8 cellular contexts compared by ENCODE assay signal in genomic region chr5:151202381-151203139, GRCh38. TPM values are rescaled to one million over a fixed set of nuclear protein-coding genes. Genes with fewer than 3 reads are reported as not detected.
DNase-seq lines count a peak whose midpoint lies in the region; ATAC-seq, FAIRE-seq and TF ChIP-seq lines count a peak whose summit lies in the region.

No MANE protein-coding gene starts in this region.

- CTCF ChIA-PET in endothelial cell of umbilical vein (lab: Charles Lee), result interaction anchor here (0.6 to 2.8 kb wide), 8 partner anchors 11 to 201 kb away, joined by 3 to 9 read pairs (median 3); partner anchors contain the start of gene CCDC69

- peaks cover 20% of the 10 kb centered on the region for H3K4me1 Mint-ChIP-seq in T-helper 2 cell treated with Interferon-gamma antibody and Interleukin-4, amounts not matched to agents 5 μg/mL and 100 μg/mL, for 36 hours (ENCODE audit: low read depth)

- dilution Hi-C loops in endothelial cell of umbilical vein (cut with MboI; ENCODE audit: extremely low pct_ligation_motif_present, low sequenced_read_pairs), result no loop called here

- peaks cover 8% of the 10 kb centered on the region for H3K4me1 ChIP-seq in endothelial cell of umbilical vein (ENCODE audit: control insufficient read depth, extremely low read depth, insufficient read depth, low read length)
- peaks cover 10 to 86% (median 31%) of the 10 kb centered on the region in 6 donors for H3K4me1 ChIP-seq in spleen

- no peaks in the 10 kb centered on the region for H3K9me3 Mint-ChIP-seq in T-helper 2 cell treated with Interferon-gamma antibody and Interleukin-4, amounts not matched to agents 5 μg/mL and 100 μg/mL, for 36 hours

- H3K27me3 ChIP-seq in endothelial cell of umbilical vein (ENCODE audit: control insufficient read depth in 2 of 2, insufficient read depth in 2 of 2, low read length in 2 of 2), result no peaks in the 10 kb centered on the region
- no peaks in the 10 kb centered on the region for H3K27me3 ChIP-seq in spleen (replicated peaks in 1 of 7)

- H3K9me3 ChIP-seq in endothelial cell of umbilical vein (replicated peaks; ENCODE audit: control insufficient read depth, insufficient read depth, low read length) (no peaks in the 10 kb centered on the region), spleen (no peaks in the 10 kb centered on the region)

- 33 to 44% (median 40%) methylated on average over 5 of the region's 5 CpGs for WGBS in spleen, 5 donors

- TF ChIP-seq POLR2A in endothelial cell of umbilical vein (IDR thresholded peaks at IDR 0.05; ENCODE audit: low read depth, low read length) (no peak), spleen (IDR thresholded peaks at IDR 0.05) (no peak)

- H3K4me3 ChIP-seq in endothelial cell of umbilical vein (replicated peaks in 1 of 3; ENCODE audit: insufficient read depth in 1 of 3, low read depth in 1 of 3, low read length in 3 of 3) (no peak overlapping the region), spleen (peak overlapping the region in 1 of 8 donors; percentile 16)

- peak overlapping the region; percentile 25 for H3K4me2 ChIP-seq in endothelial cell of umbilical vein (ENCODE audit: insufficient read depth, low read length)

- H3K9ac ChIP-seq in endothelial cell of umbilical vein (replicated peaks; ENCODE audit: extremely low read depth, insufficient read depth, low read length), result no peak overlapping the region

- no TSS peak for BruUV-seq in endothelial cell of umbilical vein (replicated peaks; lab: Mats Ljungman, UMichigan)

- H3K27ac Mint-ChIP-seq in T-helper 2 cell treated with Interferon-gamma antibody and Interleukin-4, amounts not matched to agents 5 μg/mL and 100 μg/mL, for 36 hours, result peak overlapping the region; percentile 58

- POLR2A ChIA-PET in endothelial cell of umbilical vein (lab: Charles Lee), result no interaction called here

- H3K27ac ChIP-seq in endothelial cell of umbilical vein (ENCODE audit: insufficient read depth, low read depth, low read length) (no peak overlapping the region), spleen (peak overlapping the region in 7 of 8 donors; percentile 10 to 74 (median 51))

- no peaks in the 10 kb centered on the region for H4K20me1 ChIP-seq in endothelial cell of umbilical vein (replicated peaks; ENCODE audit: control insufficient read depth, extremely low read depth, insufficient read depth, low read length)

- peak overlapping the region; percentile 88 for H2AFZ ChIP-seq in endothelial cell of umbilical vein (ENCODE audit: low read depth, low read length)

- intact Hi-C loops in endothelial cell of umbilical vein (cut with micrococcal nuclease), result no loop called here
- intact Hi-C loops in spleen (cut with DNase I; ENCODE audit: low total_unique reads), result no loop called here

- peak overlapping the region; percentile 10 for H3K4me3 Mint-ChIP-seq in T-helper 2 cell treated with Interferon-gamma antibody and Interleukin-4, amounts not matched to agents 5 μg/mL and 100 μg/mL, for 36 hours

- no peaks in the 10 kb centered on the region for H3K9me1 ChIP-seq in endothelial cell of umbilical vein (replicated peaks; ENCODE audit: control insufficient read depth, extremely low read depth, insufficient read depth, low read length)

- H3K36me3 Mint-ChIP-seq in T-helper 2 cell treated with Interferon-gamma antibody and Interleukin-4, amounts not matched to agents 5 μg/mL and 100 μg/mL, for 36 hours (ENCODE audit: low read depth), result peaks cover 46% of the 10 kb centered on the region

- ATAC-seq in GM21576 (IDR thresholded peaks at IDR 0.05; ENCODE audit: unreplicated experiment), result no peak

- H3K79me2 ChIP-seq in endothelial cell of umbilical vein (ENCODE audit: control insufficient read depth, insufficient read depth, low read length), result no peaks in the 10 kb centered on the region

- peak; percentile 33 for DNase-seq in H4 (ENCODE audit: low spot score)
- DNase-seq in T-helper 2 cell treated with Interferon-gamma antibody and Interleukin-4, amounts not matched to agents 5 μg/mL and 100 μg/mL, for 36 hours (ENCODE audit: low spot score), result peak; percentile 38
- peak; percentile 80 for DNase-seq in endothelial cell of umbilical vein (ENCODE audit: low read depth, low spot score)
- DNase-seq in spleen, result no peak
- DNase-seq in NCI-H2029 treated with DMSO at 0.1 percent for 48 hours (lab: John Stamatoyannopoulos, UW), result no peak
- no peak for DNase-seq in 8988T
- no peak for DNase-seq in NOMO-1 treated with DMSO at 0.1 percent for 48 hours (lab: John Stamatoyannopoulos, UW; ENCODE audit: unreplicated experiment)

- H3K36me3 ChIP-seq in endothelial cell of umbilical vein (ENCODE audit: control insufficient read depth in 2 of 2, extremely low read depth in 1 of 2, insufficient read depth in 2 of 2, low read length in 2 of 2) (no peaks in the 10 kb centered on the region), spleen (peaks cover 0 to 76% (median 37%) of the 10 kb centered on the region in 6 donors)

- TF ChIP-seq CTCF in endothelial cell of umbilical vein (IDR thresholded peaks at IDR 0.05; ENCODE audit: extremely low read depth in 1 of 2, insufficient read depth in 1 of 2, low read depth in 1 of 2, low read length in 2 of 2) (no peak), spleen (IDR thresholded peaks at IDR 0.05 in 8 of 11, conservative IDR thresholded peaks at IDR 0.05 in 3 of 11) (no peak)

- FAIRE-seq in endothelial cell of umbilical vein (lab: Jason Lieb, UNC), result peak; percentile 92

- no peaks in the 10 kb centered on the region for H3K27me3 Mint-ChIP-seq in T-helper 2 cell treated with Interferon-gamma antibody and Interleukin-4, amounts not matched to agents 5 μg/mL and 100 μg/mL, for 36 hours (ENCODE audit: low read depth)

TF ChIP-seq in endothelial cell of umbilical vein, 7 proteins besides CTCF, POLR2A, EP300 and RAD21:
- TF ChIP-seq GATA2 (IDR thresholded peaks at IDR 0.05; ENCODE audit: insufficient read depth, insufficient read length, low read depth, low read length), result no peak
- peak; percentile 86 for TF ChIP-seq FOS (IDR thresholded peaks at IDR 0.05; ENCODE audit: borderline replicate concordance, insufficient read depth, low read length)
- no peak for TF ChIP-seq EZH2 (IDR thresholded peaks at IDR 0.05; ENCODE audit: borderline replicate concordance, low read depth, low read length, severe bottlenecking)
- TF ChIP-seq MAX (IDR thresholded peaks at IDR 0.05; ENCODE audit: insufficient read depth, insufficient read length), result no peak
- peak; percentile 89 for TF ChIP-seq JUN (IDR thresholded peaks at IDR 0.05; ENCODE audit: borderline replicate concordance, insufficient read depth, insufficient read length, low read depth)
- no peak for TF ChIP-seq MYC (IDR thresholded peaks at IDR 0.05; ENCODE audit: low read depth, low read length)
- TF ChIP-seq POLR2AphosphoS5 (IDR thresholded peaks at IDR 0.05; ENCODE audit: insufficient read depth, low read depth, low read length), result peak; percentile 49
TF ChIP-seq in endothelial cell of umbilical vein: peak in this region for 3.

RNA-seq across cellular contexts. Expression of gene CCDC69, which starts 21.3 kb away (rescaled TPM):
- 4.9 and 7.2 TPM in 2 replicates for total RNA-seq in H4 (2014; rRNA removed; shearing (Covaris generic))
- total RNA-seq in endothelial cell of umbilical vein (4.3 and 4.5 TPM in 2 replicates), spleen (100 to 1,000 TPM in 4 of 7 donors, 10 to 100 TPM in 3; 68.4 to 145 (median 106) TPM)
- polyA plus RNA-seq in endothelial cell of umbilical vein (4.0 and 4.1 TPM in 2 replicates), spleen (10 to 100 TPM; 37.7 to 90.3 (median 39.3) TPM)
- 5.0 and 5.3 TPM in 2 replicates for polyA plus RNA-seq in endothelial cell of umbilical vein (2011; cell fraction: cytosol; rRNA removed)
- polyA plus RNA-seq in endothelial cell of umbilical vein (2011; cell fraction: nucleus; rRNA removed), result 1.9 and 2.0 TPM in 2 replicates
- polyA plus RNA-seq in endothelial cell of umbilical vein (2012), result 5.4 and 10.0 TPM in 2 replicates
- polyA minus RNA-seq in endothelial cell of umbilical vein, result 5.6 and 7.5 TPM in 2 replicates
- polyA minus RNA-seq in endothelial cell of umbilical vein (2011; cell fraction: cytosol; rRNA and poly(A)+ RNA removed), result not detected
- polyA minus RNA-seq in endothelial cell of umbilical vein (2011; cell fraction: nucleus; rRNA and poly(A)+ RNA removed), result 1.2 and 1.5 TPM in 2 replicates

RNA-seq across cellular contexts. Expression of gene ANXA6, which starts 45.0 kb away (rescaled TPM):
- total RNA-seq in H4 (2014; rRNA removed; shearing (Covaris generic)), result 113 and 131 TPM in 2 replicates
- 240 and 266 TPM in 2 replicates for total RNA-seq in endothelial cell of umbilical vein
- 173 and 195 TPM in 2 replicates for polyA plus RNA-seq in endothelial cell of umbilical vein
- polyA plus RNA-seq in endothelial cell of umbilical vein (2011; cell fraction: cytosol; rRNA removed), result 188 and 193 TPM in 2 replicates
- polyA plus RNA-seq in endothelial cell of umbilical vein (2011; cell fraction: nucleus; rRNA removed), result 166 and 173 TPM in 2 replicates
- 191 and 212 TPM in 2 replicates for polyA plus RNA-seq in endothelial cell of umbilical vein (2012)
- 285 and 304 TPM in 2 replicates for polyA minus RNA-seq in endothelial cell of umbilical vein
- 37.5 TPM for polyA minus RNA-seq in endothelial cell of umbilical vein (2011; cell fraction: cytosol; rRNA and poly(A)+ RNA removed)
- polyA minus RNA-seq in endothelial cell of umbilical vein (2011; cell fraction: nucleus; rRNA and poly(A)+ RNA removed), result 130 and 133 TPM in 2 replicates
- 100 to 1,000 TPM; 142 to 295 (median 210) TPM for total RNA-seq in spleen
- polyA plus RNA-seq in spleen, result 100 to 1,000 TPM; 141 to 186 (median 155) TPM

RNA-seq across cellular contexts. Expression of gene GM2A, which starts 50.4 kb away (rescaled TPM):
- total RNA-seq in H4 (2014; rRNA removed; shearing (Covaris generic)), result 13.7 and 16.2 TPM in 2 replicates
- total RNA-seq in endothelial cell of umbilical vein (21.2 and 22.5 TPM in 2 replicates), spleen (10 to 100 TPM; 54.7 to 95.7 (median 73.7) TPM)
- polyA plus RNA-seq in endothelial cell of umbilical vein (14.0 and 14.4 TPM in 2 replicates), spleen (10 to 100 TPM; 31.6 to 86.2 (median 48.4) TPM)
- 10.0 and 11.8 TPM in 2 replicates for polyA plus RNA-seq in endothelial cell of umbilical vein (2011; cell fraction: cytosol; rRNA removed)
- polyA plus RNA-seq in endothelial cell of umbilical vein (2011; cell fraction: nucleus; rRNA removed), result 4.3 and 4.7 TPM in 2 replicates
- polyA plus RNA-seq in endothelial cell of umbilical vein (2012), result 16.4 and 17.5 TPM in 2 replicates
- 26.7 and 28.5 TPM in 2 replicates for polyA minus RNA-seq in endothelial cell of umbilical vein
- 3.4 TPM for polyA minus RNA-seq in endothelial cell of umbilical vein (2011; cell fraction: cytosol; rRNA and poly(A)+ RNA removed)
- polyA minus RNA-seq in endothelial cell of umbilical vein (2011; cell fraction: nucleus; rRNA and poly(A)+ RNA removed), result 3.2 and 3.5 TPM in 2 replicates

Comparison
In these comparisons a context has a peak if more than half of its experiments do, and no peak if none do; other contexts are left out.
1. DNase-seq: peak in H4 (single experiment), T-helper 2 cell treated with Interferon-gamma antibody and Interleukin-4, amounts not matched to agents 5 μg/mL and 100 μg/mL, for 36 hours (single experiment) and endothelial cell of umbilical vein (single experiment); none in spleen (single experiment), NCI-H2029 treated with DMSO at 0.1 percent for 48 hours (single experiment), 8988T (single experiment) and NOMO-1 treated with DMSO at 0.1 percent for 48 hours (single experiment).